16 cellular contexts compared by ENCODE assay signal in the genomic region with DNA sequence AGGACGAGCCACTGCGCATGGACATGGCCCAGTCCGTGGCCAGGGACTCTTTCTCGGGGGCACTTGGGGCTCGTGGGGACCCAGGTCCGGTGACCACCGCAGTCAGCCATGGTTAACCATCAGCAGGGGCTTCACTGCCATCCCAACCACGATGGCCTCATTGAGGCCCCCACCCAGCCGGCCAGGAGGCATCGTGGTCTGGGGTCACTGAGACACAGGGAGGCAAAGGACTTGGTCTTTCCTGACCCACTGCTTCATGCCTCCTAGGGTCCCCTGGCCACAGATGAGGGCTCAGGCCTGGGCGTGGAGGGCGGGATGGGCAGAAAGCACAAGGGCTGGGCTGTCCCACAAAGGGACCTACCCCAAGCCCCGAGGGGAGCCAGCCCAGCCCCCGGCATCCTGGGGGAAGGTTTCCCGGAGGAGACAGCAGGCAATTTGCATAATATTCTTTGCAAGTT. TPM values are rescaled to one million over a fixed set of nuclear protein-coding genes. Genes with fewer than 3 reads are reported as not detected.
A peak's percentile ranks its signal among the peaks of the same experiment; 100 is the strongest.
DNase-seq lines count a peak whose midpoint lies in the region; ATAC-seq, FAIRE-seq and TF ChIP-seq lines count a peak whose summit lies in the region.
"Had no signal": no experiment of that assay in that cellular context is flagged by ENCODE, and none has a peak within 500 bp of the region (broad histone marks: within the 10 kb centered on the region; RNA-seq: fewer than 3 reads in every experiment).

No MANE protein-coding gene starts in this region.

- peak overlapping the region; percentile 65 for H3K4me2 ChIP-seq in Karpas-422 (ENCODE audit: low read depth, low read length, poor library complexity, severe bottlenecking)

- H3K9me2 ChIP-seq in Karpas-422 (replicated peaks; ENCODE audit: insufficient read depth, low read length): no peaks in the 10 kb centered on the region

- no peaks in the 10 kb centered on the region for H3K9me3 ChIP-seq in BE2C
- H3K9me3 ChIP-seq in Karpas-422 (ENCODE audit: low read length): no peaks in the 10 kb centered on the region
- H3K9me3 ChIP-seq in esophagus (ENCODE audit: control insufficient read depth in 2 of 2, insufficient read depth in 1 of 2, low read depth in 1 of 2, low read length in 1 of 2): no peaks in the 10 kb centered on the region
- no peaks in the 10 kb centered on the region for H3K9me3 ChIP-seq in neutrophil
- no peaks in the 10 kb centered on the region for H3K9me3 ChIP-seq in kidney (ENCODE audit: control insufficient read depth in 1 of 2, low read length in 2 of 2)
- H3K9me3 ChIP-seq: testis had no signal

- H3K4me1 ChIP-seq in BE2C: peaks cover 24% of the 10 kb centered on the region
- H3K4me1 ChIP-seq in Karpas-422 (ENCODE audit: low read length): peaks cover 17% of the 10 kb centered on the region
- peaks cover 7 to 30% of the 10 kb centered on the region in 2 donors for H3K4me1 ChIP-seq in esophagus (ENCODE audit: control insufficient read depth in 2 of 2, insufficient read depth in 2 of 2, low read length in 1 of 2)
- H3K4me1 ChIP-seq in neutrophil (ENCODE audit: control insufficient read depth in 1 of 2, insufficient read depth in 1 of 2, low read depth in 1 of 2, low read length in 1 of 2): peaks cover 37 to 69% of the 10 kb centered on the region in 2 experiments
- H3K4me1 ChIP-seq in kidney (ENCODE audit: control insufficient read depth in 1 of 2, insufficient read depth in 1 of 2, low read depth in 1 of 2, low read length in 2 of 2): peaks cover 32 to 40% of the 10 kb centered on the region in 2 donors

- no peak for ATAC-seq in GM18870 (IDR thresholded peaks at IDR 0.05; ENCODE audit: unreplicated experiment)
- ATAC-seq: left colon had no signal

- 0 out of 2 replicates have a peak overlapping the region, but pooled peaks have one; percentile 54 for H3K9ac ChIP-seq in Karpas-422 (ENCODE audit: low read length)
- H3K9ac ChIP-seq in kidney (ENCODE audit: low read length in 2 of 2): no peak overlapping the region

- no peaks in the 10 kb centered on the region for H3K79me2 ChIP-seq in Karpas-422 (ENCODE audit: low read length)

- FAIRE-seq in kidney (lab: Jason Lieb, UNC): no peak
- FAIRE-seq: endometrium, HTR-8/SVneo had no signal

- H4K20me1 ChIP-seq in Karpas-422 (ENCODE audit: insufficient read depth, low read depth, low read length): no peaks in the 10 kb centered on the region; the same call in 1 of the 2 replicates

- no peak overlapping the region for H2AFZ ChIP-seq in Karpas-422 (ENCODE audit: low read length)

- DNase-seq in BE2C (peak; percentile 11), Karpas-422 (no peak), LoVo (ENCODE audit: low spot score) (no peak), kidney (no peak)
- DNase-seq in activated CD4-positive, alpha-beta T cell treated with anti-CD3 and anti-CD28 coated beads, Interleukin-2, amount 50 U/mL, for 48 hours: no peak
- DNase-seq: activated CD4-positive, alpha-beta T cell treated with anti-CD3 and anti-CD28 coated beads for 36 hours; activated T-cell treated with anti-CD3 and anti-CD28 coated beads for 4 hours; SHP77 treated with DMSO at 0.1 percent for 48 hours; T1000; testis had no signal

- WGBS in esophagus, 2 donors: 70 to 76% methylated on average over 15 of the region's 15 CpGs

- H3K36me3 ChIP-seq in BE2C: no peaks in the 10 kb centered on the region
- H3K36me3 ChIP-seq in Karpas-422 (ENCODE audit: insufficient read depth, low read length): no peaks in the 10 kb centered on the region
- H3K36me3 ChIP-seq in esophagus (ENCODE audit: control insufficient read depth in 2 of 2, insufficient read depth in 2 of 2, low read length in 1 of 2): peaks cover 0 to 6% of the 10 kb centered on the region in 2 donors
- H3K36me3 ChIP-seq in neutrophil: peaks cover 7% of the 10 kb centered on the region
- H3K36me3 ChIP-seq in kidney (ENCODE audit: control insufficient read depth in 1 of 2, insufficient read depth in 2 of 2, low read length in 2 of 2): peaks cover 0 to 3% of the 10 kb centered on the region in 2 donors

- H3K27me3 ChIP-seq in BE2C (no peaks in the 10 kb centered on the region), Karpas-422 (ENCODE audit: low read length) (no peaks in the 10 kb centered on the region), esophagus (ENCODE audit: control insufficient read depth in 1 of 2, insufficient read depth in 2 of 2, low read length in 2 of 2) (no peaks in the 10 kb centered on the region), neutrophil (no peaks in the 10 kb centered on the region)
- H3K27me3 ChIP-seq: testis had no signal

- H3K27ac ChIP-seq in Karpas-422 (ENCODE audit: low read length) (no peak overlapping the region), esophagus (ENCODE audit: low read depth in 2 of 2, low read length in 1 of 2) (peak overlapping the region; percentile 22 to 56), neutrophil (peak overlapping the region; percentile 75), kidney (ENCODE audit: low read depth in 2 of 2, low read length in 2 of 2) (no peak overlapping the region)

- intact Hi-C loops in kidney (cut with DNase I): no loop called here

- H3K4me3 ChIP-seq in BE2C (ENCODE audit: low read depth, low read length) (no peak overlapping the region), Karpas-422 (ENCODE audit: low read length) (peak overlapping the region; percentile 48), esophagus (ENCODE audit: low read depth in 1 of 2, low read length in 2 of 2) (no peak overlapping the region), neutrophil (ENCODE audit: low read depth in 1 of 2, low read length in 1 of 2) (peak overlapping the region; percentile 5 to 49), kidney (ENCODE audit: low read length in 2 of 2) (no peak overlapping the region)
- H3K4me3 ChIP-seq: testis had no signal

- TF ChIP-seq CTCF in BE2C (IDR thresholded peaks at IDR 0.05; ENCODE audit: low read depth, low read length): no peak
- no peak for TF ChIP-seq CTCF in neutrophil (IDR thresholded peaks at IDR 0.05)
- TF ChIP-seq CTCF in kidney (IDR thresholded peaks at IDR 0.05; ENCODE audit: borderline replicate concordance, extremely low read depth, insufficient read depth): no peak

RNA-seq across cellular contexts. Expression of a gene that starts 6.6 kb away (rescaled TPM):
- polyA plus RNA-seq in BE2C (2012; ENCODE audit: insufficient read depth, insufficient read length, low read depth): 7.1 TPM
- total RNA-seq in Karpas-422 (2014; rRNA removed; shearing (Covaris generic); ENCODE audit: low replicate concordance): not detected in 2 replicates
- polyA plus RNA-seq in esophagus: 1 to 10 TPM; 3.2 to 4.5 TPM
- total RNA-seq in kidney: 30.9 TPM
- polyA plus RNA-seq in kidney (ENCODE audit: insufficient read depth, low read depth, low replicate concordance): 7.1 TPM

RNA-seq across cellular contexts. Expression of a gene that starts 30.2 kb away (rescaled TPM):
- polyA plus RNA-seq in BE2C (2012; ENCODE audit: insufficient read depth, insufficient read length, low read depth): 50.2 TPM
- total RNA-seq in Karpas-422 (2014; rRNA removed; shearing (Covaris generic); ENCODE audit: low replicate concordance): 15.1 and 40.9 TPM in 2 replicates
- polyA plus RNA-seq in esophagus (10 to 100 TPM; 13.6 to 25.7 TPM), kidney (ENCODE audit: insufficient read depth, low read depth, low replicate concordance) (22.2 TPM)
- 33.1 TPM for total RNA-seq in kidney

Comparison
In these comparisons a context has a peak if more than half of its experiments do, and no peak if none do; other contexts are left out.
1. H3K4me3 ChIP-seq: peak in Karpas-422 (single experiment) and neutrophil (2 of 2); none in BE2C (single experiment), esophagus (0 of 2) and kidney (0 of 2).
2. H3K27ac ChIP-seq: peak in esophagus (2 of 2) and neutrophil (single experiment); none in Karpas-422 (single experiment) and kidney (0 of 2).
3. RNA of a gene that starts 6.6 kb away (total RNA-seq): 30.9 TPM in kidney (single experiment); not detected in Karpas-422; every median in the first group is over 10 times any median in the second.